ENCODE assay signal across 14 cellular contexts in genomic region chr1:26829214-26829911, GRCh38. TPM values are rescaled to one million over a fixed set of nuclear protein-coding genes. Genes with fewer than 3 reads are reported as not detected.
A peak's percentile ranks its signal among the peaks of the same experiment; 100 is the strongest.
DNase-seq lines count a peak whose midpoint lies in the region; ATAC-seq and TF ChIP-seq lines count a peak whose summit lies in the region.
"Had no signal": no experiment of that assay in that cellular context is flagged by ENCODE, and none has a peak within 500 bp of the region (broad histone marks: within the 10 kb centered on the region; RNA-seq: fewer than 3 reads in every experiment).

No MANE protein-coding gene starts in this region.

- H3F3A ChIP-seq in MM.1S (ENCODE audit: insufficient read depth, low read length) = peaks cover 30% of the 10 kb centered on the region

- no peak overlapping the region for H3K4me3 ChIP-seq in MM.1S (ENCODE audit: low read length)
- H3K4me3 ChIP-seq in duodenal mucosa (ENCODE audit: low read depth in 1 of 2, low read length in 2 of 2) = peak overlapping the region; percentile 18 to 30
- H3K4me3 ChIP-seq in skeletal muscle satellite cell (ENCODE audit: low read length) = no peak overlapping the region

- H3K27me3 Mint-ChIP-seq in activated CD8-positive, alpha-beta memory T cell treated with anti-CD3 and anti-CD28 coated beads, Interleukin-2, amount 10 ng/mL, durations not matched to agents 7 days and 5 days = no peaks in the 10 kb centered on the region

- H4K20me1 ChIP-seq in MM.1S (ENCODE audit: insufficient read depth, low read length) = no peaks in the 10 kb centered on the region

- H3K79me2 ChIP-seq in MM.1S (ENCODE audit: low read length) = peaks cover 69% of the 10 kb centered on the region

- H3K36me3 ChIP-seq in MM.1S (replicated peaks; ENCODE audit: insufficient read depth, low read length) (no peaks in the 10 kb centered on the region), duodenal mucosa (ENCODE audit: control insufficient read depth in 1 of 2, insufficient read depth in 2 of 2, low read length in 2 of 2) (peaks cover 21 to 38% of the 10 kb centered on the region in 2 donors), skeletal muscle satellite cell (ENCODE audit: insufficient read depth, low read length) (peaks cover 24% of the 10 kb centered on the region)

- peak overlapping the region; percentile 56 for H3K4me2 ChIP-seq in MM.1S (ENCODE audit: low read depth, low read length)
- H3K4me2 ChIP-seq in skeletal muscle satellite cell (ENCODE audit: low read length) = peak overlapping the region; percentile 5

- no peak for DNase-seq in activated CD8-positive, alpha-beta memory T cell treated with anti-CD3 and anti-CD28 coated beads, Interleukin-2, amount 10 ng/mL, durations not matched to agents 7 days and 5 days
- DNase-seq in activated CD8-positive, alpha-beta memory T cell treated with anti-CD3 and anti-CD28 coated beads, Interleukin-2, amount 50 U/mL, for 48 hours = no peak
- DNase-seq in MM.1S (no peak), midbrain (lab: John Stamatoyannopoulos, UW) (no peak), 8988T (no peak), activated gamma-delta T cell (lab: John Stamatoyannopoulos, UW) (no peak)
- DNase-seq: ACHN; NCI-H1105 treated with DMSO at 0.1 percent for 48 hours; stimulated activated CD4-positive, alpha-beta T cell treated with anti-CD3 and anti-CD28 coated beads, Interleukin-1b, Interleukin-23, amount 100 ng/mL, for 48 hours; T1000 had no signal

- ATAC-seq in activated CD8-positive, alpha-beta memory T cell treated with anti-CD3 and anti-CD28 coated beads, Interleukin-2, amount 10 ng/mL, durations not matched to agents 7 days and 5 days = no peak

- H3K9me3 Mint-ChIP-seq in activated CD8-positive, alpha-beta memory T cell treated with anti-CD3 and anti-CD28 coated beads, Interleukin-2, amount 10 ng/mL, durations not matched to agents 7 days and 5 days (ENCODE audit: low read depth) = no peaks in the 10 kb centered on the region

- H3K9me3 ChIP-seq in MM.1S (replicated peaks; ENCODE audit: insufficient read depth, low read length) (no peaks in the 10 kb centered on the region), duodenal mucosa (ENCODE audit: control insufficient read depth in 1 of 2, low read length in 2 of 2) (no peaks in the 10 kb centered on the region), skeletal muscle satellite cell (replicated peaks; ENCODE audit: low read length) (no peaks in the 10 kb centered on the region)
- H3K9me3 ChIP-seq: heart left ventricle had no signal

- H3K27me3 ChIP-seq in MM.1S (replicated peaks; ENCODE audit: insufficient read depth, low read length) = no peaks in the 10 kb centered on the region
- H3K27me3 ChIP-seq in duodenal mucosa (ENCODE audit: control insufficient read depth in 1 of 2, insufficient read depth in 2 of 2, low read length in 2 of 2) = no peaks in the 10 kb centered on the region
- H3K27me3 ChIP-seq in skeletal muscle satellite cell (ENCODE audit: control insufficient read depth, insufficient read depth, low read length) = no peaks in the 10 kb centered on the region
- H3K27me3 ChIP-seq: heart left ventricle had no signal

- H3K27ac Mint-ChIP-seq in activated CD8-positive, alpha-beta memory T cell treated with anti-CD3 and anti-CD28 coated beads, Interleukin-2, amount 10 ng/mL, durations not matched to agents 7 days and 5 days = peak overlapping the region; percentile 75

- no peak overlapping the region for H3K9ac ChIP-seq in MM.1S (ENCODE audit: low read length)
- H3K9ac ChIP-seq in duodenal mucosa (ENCODE audit: low read depth in 1 of 2, low read length in 2 of 2) = peak overlapping the region; percentile 39 to 50
- H3K9ac ChIP-seq in skeletal muscle satellite cell (ENCODE audit: low read depth, low read length) = no peak overlapping the region

- H3K4me3 Mint-ChIP-seq in activated CD8-positive, alpha-beta memory T cell treated with anti-CD3 and anti-CD28 coated beads, Interleukin-2, amount 10 ng/mL, durations not matched to agents 7 days and 5 days = peak overlapping the region; percentile 90

- no peak for TF ChIP-seq CTCF in MM.1S (IDR thresholded peaks at IDR 0.05; ENCODE audit: low read length)

- H2AFZ ChIP-seq in MM.1S (ENCODE audit: low read length) = no peak overlapping the region

- H3K36me3 Mint-ChIP-seq in activated CD8-positive, alpha-beta memory T cell treated with anti-CD3 and anti-CD28 coated beads, Interleukin-2, amount 10 ng/mL, durations not matched to agents 7 days and 5 days = peaks cover 23% of the 10 kb centered on the region

- H3K4me1 Mint-ChIP-seq in activated CD8-positive, alpha-beta memory T cell treated with anti-CD3 and anti-CD28 coated beads, Interleukin-2, amount 10 ng/mL, durations not matched to agents 7 days and 5 days = peaks cover 77% of the 10 kb centered on the region

- H3K4me1 ChIP-seq in MM.1S (ENCODE audit: low read length) = peaks cover 50% of the 10 kb centered on the region
- peaks cover 57 to 71% of the 10 kb centered on the region in 2 donors for H3K4me1 ChIP-seq in duodenal mucosa (ENCODE audit: control insufficient read depth in 1 of 2, insufficient read depth in 2 of 2, low read length in 2 of 2)
- H3K4me1 ChIP-seq in skeletal muscle satellite cell (ENCODE audit: control insufficient read depth, insufficient read depth, low read length) = peaks cover 23% of the 10 kb centered on the region

- CTCF ChIA-PET in activated CD8-positive, alpha-beta memory T cell treated with anti-CD3 and anti-CD28 coated beads, Interleukin-2, amount 10 ng/mL, durations not matched to agents 7 days and 5 days (lab: Charles Lee) = interaction anchor here (1.0 to 6.9 kb wide), 7 partner anchors 9 to 227 kb away, joined by 3 to 59 read pairs (median 14); partner anchors contain the start of gene PIGV

- no peaks in the 10 kb centered on the region for H3K9me2 ChIP-seq in MM.1S (replicated peaks; ENCODE audit: insufficient read depth, low read length)

- H3K27ac ChIP-seq in MM.1S (ENCODE audit: low read length) (peak overlapping the region; percentile 33; the same call in 1 of the 2 replicates), duodenal mucosa (ENCODE audit: low read depth, low read length) (no peak overlapping the region)

RNA-seq across cellular contexts. Expression of gene ZDHHC18, which starts 2.9 kb away (rescaled TPM):
- total RNA-seq in activated CD8-positive, alpha-beta memory T cell treated with anti-CD3 and anti-CD28 coated beads, Interleukin-2, amount 10 ng/mL, durations not matched to agents 7 days and 5 days = 10 to 100 TPM; 53.1 to 54.9 TPM
- 6.8 and 10.7 TPM in 2 replicates for total RNA-seq in skeletal muscle satellite cell (2012; rRNA removed)

RNA-seq across cellular contexts. Expression of gene SFN, which starts 33.6 kb away (rescaled TPM):
- under 1 TPM in 1 of 2 experiments, not detected in 1; 0.73 TPM for total RNA-seq in activated CD8-positive, alpha-beta memory T cell treated with anti-CD3 and anti-CD28 coated beads, Interleukin-2, amount 10 ng/mL, durations not matched to agents 7 days and 5 days
- total RNA-seq in skeletal muscle satellite cell (2012; rRNA removed) = not detected in 2 replicates
- total RNA-seq: temporal lobe had no signal

RNA-seq across cellular contexts. Expression of gene PIGV, which starts 41.6 kb away (rescaled TPM):
- total RNA-seq in activated CD8-positive, alpha-beta memory T cell treated with anti-CD3 and anti-CD28 coated beads, Interleukin-2, amount 10 ng/mL, durations not matched to agents 7 days and 5 days = 1 to 10 TPM; 8.6 to 9.7 TPM
- total RNA-seq in skeletal muscle satellite cell (2012; rRNA removed) = 6.6 and 10.1 TPM in 2 replicates

Comparison
In these comparisons a context has a peak if more than half of its experiments do, and no peak if none do; other contexts are left out.
1. H3K4me3 ChIP-seq: peak in duodenal mucosa (2 of 2); none in MM.1S (single experiment) and skeletal muscle satellite cell (single experiment).
2. H3K9ac ChIP-seq: peak in duodenal mucosa (2 of 2); none in MM.1S (single experiment) and skeletal muscle satellite cell (single experiment).